ENCODE assay signal across 9 cellular contexts in the genomic region with DNA sequence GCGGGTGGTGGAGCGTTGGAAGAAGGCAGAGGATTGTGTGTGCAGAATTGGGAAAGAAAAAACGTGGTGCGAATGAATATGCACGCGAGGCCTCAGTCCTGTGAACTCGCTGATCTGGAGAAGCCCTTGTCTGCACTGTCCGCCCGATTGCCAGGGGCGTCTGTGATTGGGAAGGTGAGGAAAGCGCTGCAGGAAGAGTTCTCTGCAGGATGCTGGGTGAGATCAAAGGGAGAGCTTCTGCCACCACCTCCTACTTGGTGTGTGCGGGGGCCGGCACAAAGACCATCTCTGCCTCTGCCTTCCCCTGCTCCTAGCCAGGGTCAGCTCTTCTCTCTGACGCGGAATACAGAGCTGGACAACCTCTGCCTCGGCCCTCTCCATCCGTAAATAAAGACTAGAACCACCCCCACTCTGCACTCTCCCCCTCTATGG. TPM values are rescaled to one million over a fixed set of nuclear protein-coding genes. Genes with fewer than 3 reads are reported as not detected.
DNase-seq lines count a peak whose midpoint lies in the region; ATAC-seq and TF ChIP-seq lines count a peak whose summit lies in the region.
"Had no signal": no experiment of that assay in that cellular context is flagged by ENCODE, and none has a peak within 500 bp of the region (broad histone marks: within the 10 kb centered on the region; RNA-seq: fewer than 3 reads in every experiment).

No MANE protein-coding gene starts in this region.

- H3K36me3 ChIP-seq in kidney epithelial cell (ENCODE audit: control insufficient read depth, insufficient read depth, low read length) (no peaks in the 10 kb centered on the region), thymus (ENCODE audit: control insufficient read depth, insufficient read depth) (peaks cover 9% of the 10 kb centered on the region)

- no peak for ATAC-seq in HG02763 (IDR thresholded peaks at IDR 0.05; ENCODE audit: unreplicated experiment)
- ATAC-seq in HG02938 (IDR thresholded peaks at IDR 0.05; ENCODE audit: unreplicated experiment), result no peak

- H3K4me3 Mint-ChIP-seq in activated T-cell treated with anti-CD3 and anti-CD28 coated beads, Interleukin-2, amount 50 U/mL, for 24 hours, result peak overlapping the region; percentile 88

- no peaks in the 10 kb centered on the region for H3K9me3 Mint-ChIP-seq in activated T-cell treated with anti-CD3 and anti-CD28 coated beads, Interleukin-2, amount 50 U/mL, for 24 hours

- peaks cover 7% of the 10 kb centered on the region for H3K4me1 ChIP-seq in thymus (ENCODE audit: control insufficient read depth, insufficient read depth, low read length)

- no peaks in the 10 kb centered on the region for H3K27me3 ChIP-seq in kidney epithelial cell (ENCODE audit: control insufficient read depth, insufficient read depth, low read length)
- H3K27me3 ChIP-seq in thymus (ENCODE audit: control insufficient read depth, insufficient read depth), result no peaks in the 10 kb centered on the region

- no peak for TF ChIP-seq CTCF in kidney epithelial cell (IDR thresholded peaks at IDR 0.05; ENCODE audit: insufficient read depth, low read length, poor library complexity, severe bottlenecking)

- peak overlapping the region; percentile 50 for H3K4me3 ChIP-seq in kidney epithelial cell (ENCODE audit: low read depth, low read length)
- H3K4me3 ChIP-seq in thymus (ENCODE audit: low read length), result peak overlapping the region; percentile 79

- H3K9me3 ChIP-seq in thymus (ENCODE audit: control insufficient read depth), result no peaks in the 10 kb centered on the region

- no peak for DNase-seq in activated T-cell treated with anti-CD3 and anti-CD28 coated beads, Interleukin-2, amount 50 U/mL, for 24 hours
- DNase-seq in activated T-cell treated with anti-CD3 and anti-CD28 coated beads, Interleukin-2, amount 50 U/mL, for 1 hour, result no peak
- no peak for DNase-seq in kidney epithelial cell (ENCODE audit: low read depth)
- DNase-seq in stimulated activated CD4-positive, alpha-beta T cell treated with anti-CD3 and anti-CD28 coated beads, Interleukin-4, amount 100 ng/mL, for 24 hours, result no peak

- H3K4me1 Mint-ChIP-seq in activated T-cell treated with anti-CD3 and anti-CD28 coated beads, Interleukin-2, amount 50 U/mL, for 24 hours (ENCODE audit: low read depth), result peaks cover 43% of the 10 kb centered on the region

- H3K27me3 Mint-ChIP-seq in activated T-cell treated with anti-CD3 and anti-CD28 coated beads, Interleukin-2, amount 50 U/mL, for 24 hours, result no peaks in the 10 kb centered on the region

- peak overlapping the region; percentile 92 for H3K27ac Mint-ChIP-seq in activated T-cell treated with anti-CD3 and anti-CD28 coated beads, Interleukin-2, amount 50 U/mL, for 24 hours

- H3K36me3 Mint-ChIP-seq in activated T-cell treated with anti-CD3 and anti-CD28 coated beads, Interleukin-2, amount 50 U/mL, for 24 hours (ENCODE audit: low read depth), result peaks cover 29% of the 10 kb centered on the region

- WGBS in thymus, result 56% methylated on average over 17 of the region's 17 CpGs

- peak overlapping the region; percentile 47 for H3K27ac ChIP-seq in angular gyrus (ENCODE audit: low read depth, low read length)
- no peak overlapping the region for H3K27ac ChIP-seq in thymus (ENCODE audit: low read depth)

RNA-seq across cellular contexts. Expression of a gene that starts 0.8 kb away (rescaled TPM):
- total RNA-seq in kidney epithelial cell, result 142 and 195 TPM in 2 replicates
- polyA plus RNA-seq in thymus, result 83.0 TPM

RNA-seq across cellular contexts. Expression of a gene that starts 25.3 kb away (rescaled TPM):
- total RNA-seq in kidney epithelial cell, result 0.14 TPM in 1 of 2 replicates, not detected in the other
- 0.09 TPM for polyA plus RNA-seq in thymus

RNA-seq across cellular contexts. Expression of a gene that starts 29.6 kb away (rescaled TPM):
- total RNA-seq in kidney epithelial cell, result not detected in 2 replicates
- 0.23 TPM for polyA plus RNA-seq in thymus
- total RNA-seq: Daoy had no signal

RNA-seq across cellular contexts. Expression of a gene that starts 33.0 kb away (rescaled TPM):
- not detected in 2 replicates for total RNA-seq in kidney epithelial cell
- 0.23 TPM for polyA plus RNA-seq in thymus

RNA-seq across cellular contexts. Expression of a gene that starts 34.5 kb away (rescaled TPM):
- 22.2 and 32.4 TPM in 2 replicates for total RNA-seq in kidney epithelial cell
- polyA plus RNA-seq in thymus, result 103 TPM
